Comparison of ENCODE assay signal across 22 cellular contexts in genomic region chr11:34558211-34558610, GRCh38. TPM values are rescaled to one million over a fixed set of nuclear protein-coding genes. Genes with fewer than 3 reads are reported as not detected.
A peak's percentile ranks its signal among the peaks of the same experiment; 100 is the strongest.
DNase-seq lines count a peak whose midpoint lies in the region; ATAC-seq and TF ChIP-seq lines count a peak whose summit lies in the region.
"Had no signal": no experiment of that assay in that cellular context is flagged by ENCODE, and none has a peak within 500 bp of the region (broad histone marks: within the 10 kb centered on the region; RNA-seq: fewer than 3 reads in every experiment).

No MANE protein-coding gene starts in this region.

- H3K9ac ChIP-seq in mammary epithelial cell (ENCODE audit: insufficient read depth, low read length): no peak overlapping the region
- H3K9ac ChIP-seq: GM23248 had no signal

- CTCF ChIA-PET in mammary epithelial cell (lab: Charles Lee; ENCODE audit: low non-redundant PET): interaction anchor here (0.6 kb wide), 1 partner anchor 282 kb away, joined by 3 read pairs; no protein-coding TSS in a partner anchor

- H3K4me2 ChIP-seq in mammary epithelial cell (ENCODE audit: insufficient read depth, low read depth, low read length): no peak overlapping the region

- TF ChIP-seq CTCF in mammary epithelial cell (conservative IDR thresholded peaks at IDR 0.05 in 1 of 2, IDR thresholded peaks at IDR 0.05 in 1 of 2; ENCODE audit: extremely low read depth in 1 of 2, insufficient read depth in 1 of 2, low read depth in 1 of 2, low read length in 2 of 2) (no peak), heart right ventricle (IDR thresholded peaks at IDR 0.05) (no peak)

- BruUV-seq in mammary epithelial cell (replicated peaks; lab: Mats Ljungman, UMichigan): no TSS peak

- H3K4me1 ChIP-seq in mammary epithelial cell (ENCODE audit: insufficient read depth, low read length) (peaks cover 14% of the 10 kb centered on the region), heart right ventricle (no peaks in the 10 kb centered on the region)

- H3K36me3 ChIP-seq in MG63: no peaks in the 10 kb centered on the region
- no peaks in the 10 kb centered on the region for H3K36me3 ChIP-seq in mammary epithelial cell (ENCODE audit: insufficient read depth, low read length)
- H3K36me3 ChIP-seq in heart right ventricle: no peaks in the 10 kb centered on the region

- H3K27me3 ChIP-seq in MG63: no peaks in the 10 kb centered on the region
- no peaks in the 10 kb centered on the region for H3K27me3 ChIP-seq in mammary epithelial cell (ENCODE audit: insufficient read depth, low read length)
- H3K27me3 ChIP-seq in heart right ventricle: peaks cover 0 to 45% (median 24%) of the 10 kb centered on the region in 7 donors

- DNase-seq in ELR (ENCODE audit: low read depth) (peak; percentile 16), MG63 (peak; percentile 15), mammary epithelial cell (peak; percentile 46), kidney tubule cell (ENCODE audit: low spot score) (peak; percentile 34), heart right ventricle (no peak), RPMI8226 (no peak)
- DNase-seq: ACHN; AML-193; HFFc6; IMR-90; NCI-H1105 treated with DMSO at 0.1 percent for 48 hours; NCI-H1694 treated with DMSO at 0.1 percent for 48 hours; NCI-H2107; NCI-H345; NCI-H526 treated with DMSO at 0.1 percent for 48 hours; NK-92 treated with Interleukin-12 subunit alpha and Interleukin-12 subunit beta, amount 100 ng/mL, for 24 hours; SW 1271 had no signal

- H3K9me3 ChIP-seq in MG63: no peaks in the 10 kb centered on the region
- H3K9me3 ChIP-seq in mammary epithelial cell (replicated peaks; ENCODE audit: insufficient read depth, low read length): no peaks in the 10 kb centered on the region
- no peaks in the 10 kb centered on the region for H3K9me3 ChIP-seq in heart right ventricle

- no peak overlapping the region for H3K4me3 ChIP-seq in MG63
- H3K4me3 ChIP-seq in mammary epithelial cell (replicated peaks in 1 of 3; ENCODE audit: insufficient read depth in 1 of 3, low read depth in 2 of 3, low read length in 3 of 3): no peak overlapping the region
- H3K4me3 ChIP-seq in heart right ventricle: no peak overlapping the region
- H3K4me3 ChIP-seq: GM23248 had no signal

- peak overlapping the region; percentile 44 for H2AFZ ChIP-seq in mammary epithelial cell (ENCODE audit: low read depth, low read length)
- H2AFZ ChIP-seq: GM23248 had no signal

- ATAC-seq in heart right ventricle (no peak), HG03045 (IDR thresholded peaks at IDR 0.05; ENCODE audit: unreplicated experiment) (no peak)

- dilution Hi-C loops in mammary epithelial cell (cut with HindIII; ENCODE audit: low sequenced_read_pairs): no loop called here

- in situ Hi-C loops in mammary epithelial cell (cut with MboI; ENCODE audit: low sequenced_read_pairs in 2 of 2): no loop called here

- H3K27ac ChIP-seq in mammary epithelial cell (ENCODE audit: insufficient read depth, low read depth, low read length) (no peak overlapping the region), heart right ventricle (no peak overlapping the region)
- H3K27ac ChIP-seq: GM23248 had no signal

- 0% methylated on average over 1 of the region's 1 CpG for WGBS in mammary epithelial cell (ENCODE audit: low coverage, missing lambda C conversion rate)
- 29 to 43% methylated on average over 1 of the region's 1 CpG for WGBS in heart right ventricle, 2 donors

- intact Hi-C loops in mammary epithelial cell (cut with micrococcal nuclease) (no loop called here), heart right ventricle (cut with DNase I) (no loop called here)

- H3K79me2 ChIP-seq in mammary epithelial cell (ENCODE audit: insufficient read depth, low read length): no peaks in the 10 kb centered on the region

- H4K20me1 ChIP-seq in mammary epithelial cell (ENCODE audit: insufficient read depth, low read length): no peaks in the 10 kb centered on the region

RNA-seq across cellular contexts. Expression of gene ELF5, which starts 44.6 kb away (rescaled TPM):
- total RNA-seq in MG63 (2014; rRNA removed; shearing (Covaris generic); ENCODE audit: low replicate concordance): not detected in 2 replicates
- total RNA-seq in mammary epithelial cell: under 1 TPM in 1 of 2 donors, not detected in 1; 0.83 TPM
- not detected for polyA plus RNA-seq in mammary epithelial cell
- not detected for polyA minus RNA-seq in mammary epithelial cell
- not detected for total RNA-seq in heart right ventricle
- polyA plus RNA-seq in heart right ventricle: not detected
- total RNA-seq: GM23248, HFFc6, IMR-90, OCI-LY7, SK-MEL-5 had no signal
- polyA plus RNA-seq: CD14-positive monocyte, GM23248, IMR-90 had no signal

Comparison
In these comparisons a context has a peak if more than half of its experiments do, and no peak if none do; other contexts are left out.
1. DNase-seq: peak in ELR (single experiment), MG63 (single experiment), mammary epithelial cell (single experiment) and kidney tubule cell (single experiment); none in heart right ventricle (0 of 2) and RPMI8226 (single experiment).